In the genomic region with DNA sequence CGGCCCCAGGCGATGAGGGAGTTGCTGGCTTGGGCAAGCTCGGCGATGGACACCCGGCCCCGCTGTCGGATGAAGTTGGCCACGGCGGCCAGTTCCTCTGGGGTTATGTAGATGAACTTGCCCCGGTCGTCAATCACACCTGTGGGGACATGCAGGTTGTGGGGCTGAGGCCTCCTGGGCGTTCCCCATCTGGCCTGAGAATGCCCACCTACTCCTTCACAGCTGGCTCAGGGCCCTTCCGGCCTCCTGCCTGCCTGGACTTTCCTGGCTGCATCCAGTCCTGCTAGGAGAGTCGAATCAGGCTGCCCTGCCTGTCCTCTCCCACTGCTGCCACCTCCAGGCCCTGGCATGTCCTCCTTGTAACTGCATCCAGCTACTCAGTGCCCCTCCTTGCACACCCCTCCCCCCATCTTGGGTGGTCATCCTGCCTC, we compare ENCODE assay signal across 16 cellular contexts. TPM values are rescaled to one million over a fixed set of nuclear protein-coding genes. Genes with fewer than 3 reads are reported as not detected.
DNase-seq lines count a peak whose midpoint lies in the region; ATAC-seq and TF ChIP-seq lines count a peak whose summit lies in the region.
"Had no signal": no experiment of that assay in that cellular context is flagged by ENCODE, and none has a peak within 500 bp of the region (broad histone marks: within the 10 kb centered on the region; RNA-seq: fewer than 3 reads in every experiment).

No MANE protein-coding gene starts in this region.

- CTCF ChIA-PET in AG04449 (lab: Yijun Ruan, JAX) (no interaction called here), PC-3 (lab: Charles Lee) (no interaction called here)

- H2AFZ ChIP-seq in neural progenitor cell (replicated peaks): no peak overlapping the region
- H2AFZ ChIP-seq in PC-3 (ENCODE audit: low read length): no peak overlapping the region

- H3K36me3 ChIP-seq in H7 (replicated peaks; ENCODE audit: control insufficient read depth, insufficient read depth, low read length) (peaks cover 43% of the 10 kb centered on the region), neural progenitor cell (no peaks in the 10 kb centered on the region), PC-3 (ENCODE audit: low read depth, low read length) (peaks cover 46% of the 10 kb centered on the region)

- H3K79me2 ChIP-seq in neural progenitor cell (ENCODE audit: low read depth): no peaks in the 10 kb centered on the region
- H3K79me2 ChIP-seq in PC-3 (ENCODE audit: low read length): no peaks in the 10 kb centered on the region

- no peak overlapping the region for H3K4me3 Mint-ChIP-seq in neural progenitor cell
- H3K4me3 Mint-ChIP-seq: CD4-positive, alpha-beta memory T cell had no signal

- DNase-seq in AG04449 (ENCODE audit: low read depth, low spot score) (no peak), H7 (peak; percentile 64), neural progenitor cell (ENCODE audit: low spot score) (peak; percentile 21), GM10266 (ENCODE audit: extremely low spot score) (no peak), PC-3 (no peak)
- no peak for DNase-seq in activated CD8-positive, alpha-beta memory T cell treated with anti-CD3 and anti-CD28 coated beads for 24 hours
- DNase-seq: CD4-positive, alpha-beta memory T cell; Kasumi-1; NCI-H1105 treated with DMSO at 0.1 percent for 48 hours; NCI-H187 treated with DMSO at 0.1 percent for 48 hours; NCI-H2171; NCI-H774; Peyer's patch; SHP77 had no signal

- H3K9me3 Mint-ChIP-seq in neural progenitor cell: no peaks in the 10 kb centered on the region
- H3K9me3 Mint-ChIP-seq: CD4-positive, alpha-beta memory T cell had no signal

- H3K36me3 Mint-ChIP-seq in neural progenitor cell: peaks cover 28% of the 10 kb centered on the region

- H3K4me2 ChIP-seq in neural progenitor cell (no peak overlapping the region), PC-3 (ENCODE audit: low read length) (no peak overlapping the region)

- H3K27ac Mint-ChIP-seq in neural progenitor cell: no peak overlapping the region

- H3K4me1 ChIP-seq in neural progenitor cell: no peaks in the 10 kb centered on the region
- no peaks in the 10 kb centered on the region for H3K4me1 ChIP-seq in PC-3 (ENCODE audit: insufficient read depth, low read length)
- H3K4me1 ChIP-seq: HAP-1, Peyer's patch had no signal

- POLR2A ChIA-PET in AG04449 (lab: Yijun Ruan, JAX): no interaction called here
- POLR2A ChIA-PET in PC-3 (lab: Charles Lee; ENCODE audit: unreplicated experiment): no interaction called here

- H3K27me3 ChIP-seq in H7 (ENCODE audit: control insufficient read depth, insufficient read depth, low read length) (no peaks in the 10 kb centered on the region), neural progenitor cell (no peaks in the 10 kb centered on the region), PC-3 (ENCODE audit: low read length) (no peaks in the 10 kb centered on the region)
- H3K27me3 ChIP-seq: Peyer's patch had no signal

- no peaks in the 10 kb centered on the region for H4K20me1 ChIP-seq in neural progenitor cell (ENCODE audit: low read depth)
- H4K20me1 ChIP-seq in PC-3 (ENCODE audit: low read length): no peaks in the 10 kb centered on the region

- H3K27me3 Mint-ChIP-seq in neural progenitor cell (ENCODE audit: insufficient read depth, low read depth): peaks cover 5% of the 10 kb centered on the region
- H3K27me3 Mint-ChIP-seq: CD4-positive, alpha-beta memory T cell had no signal

- H3K9me3 ChIP-seq in neural progenitor cell (ENCODE audit: low read depth): no peaks in the 10 kb centered on the region
- H3K9me3 ChIP-seq in PC-3 (ENCODE audit: low read length): no peaks in the 10 kb centered on the region
- H3K9me3 ChIP-seq: HAP-1, Peyer's patch had no signal

- no peaks in the 10 kb centered on the region for H3K9me2 ChIP-seq in PC-3 (replicated peaks; ENCODE audit: low read length)

- no TSS peak for BruUV-seq in PC-3 (replicated peaks; lab: Mats Ljungman, UMichigan)

- no peak overlapping the region for H3K4me3 ChIP-seq in AG04449 (ENCODE audit: low read depth, low read length)
- H3K4me3 ChIP-seq in H7 (ENCODE audit: insufficient read depth, low read depth, low read length): no peak overlapping the region
- no peak overlapping the region for H3K4me3 ChIP-seq in neural progenitor cell
- no peak overlapping the region for H3K4me3 ChIP-seq in PC-3 (ENCODE audit: low read length)
- H3K4me3 ChIP-seq: HAP-1, Peyer's patch had no signal

- ATAC-seq in PC-3: no peak

- H3F3A ChIP-seq in neural progenitor cell (ENCODE audit: low read depth): peaks cover 3% of the 10 kb centered on the region
- H3F3A ChIP-seq in PC-3 (ENCODE audit: low read length, unreplicated experiment): no peaks in the 10 kb centered on the region

- intact Hi-C loops in PC-3 (cut with micrococcal nuclease): no loop called here

- H3K4me1 Mint-ChIP-seq in neural progenitor cell: no peaks in the 10 kb centered on the region

- H3K27ac ChIP-seq in cingulate gyrus (ENCODE audit: low read depth, low read length) (peak overlapping the region; percentile 29), neural progenitor cell (no peak overlapping the region), PC-3 (ENCODE audit: low read length) (no peak overlapping the region)
- H3K27ac ChIP-seq: Peyer's patch had no signal

- TF ChIP-seq CTCF in AG04449 (IDR thresholded peaks at IDR 0.05; ENCODE audit: insufficient read depth, low read length, missing control alignments) (peak; percentile 1), neural progenitor cell (IDR thresholded peaks at IDR 0.05) (no peak), GM10266 (IDR thresholded peaks at IDR 0.05; ENCODE audit: control insufficient read depth, insufficient read depth, low read depth, missing control alignments) (no peak), PC-3 (conservative IDR thresholded peaks at IDR 0.05; ENCODE audit: low read depth, low read length) (no peak)

- H3K9ac ChIP-seq in neural progenitor cell: no peak overlapping the region
- H3K9ac ChIP-seq in PC-3 (ENCODE audit: low read length): no peak overlapping the region

RNA-seq across cellular contexts. Expression of a gene that starts 13.8 kb away (rescaled TPM):
- 38.5 and 46.5 TPM in 2 replicates for total RNA-seq in H7 (2014; rRNA removed; shearing (Covaris generic))
- total RNA-seq in neural progenitor cell (ENCODE audit: low replicate concordance) (27.9 and 58.4 TPM in 2 replicates), PC-3 (2014; rRNA removed) (97.7 and 122 TPM in 2 replicates)

RNA-seq across cellular contexts. Expression of a gene that starts 17.3 kb away (rescaled TPM):
- total RNA-seq in H7 (2014; rRNA removed; shearing (Covaris generic)): 10.2 and 11.0 TPM in 2 replicates
- total RNA-seq in neural progenitor cell (ENCODE audit: low replicate concordance) (3.7 and 12.5 TPM in 2 replicates), PC-3 (2014; rRNA removed) (6.4 and 8.9 TPM in 2 replicates)

RNA-seq across cellular contexts. Expression of a gene that starts 18.6 kb away (rescaled TPM):
- total RNA-seq in H7 (2014; rRNA removed; shearing (Covaris generic)): 140 and 147 TPM in 2 replicates
- total RNA-seq in neural progenitor cell (ENCODE audit: low replicate concordance) (18.2 and 27.7 TPM in 2 replicates), PC-3 (2014; rRNA removed) (117 and 121 TPM in 2 replicates)

RNA-seq across cellular contexts. Expression of a gene that starts 31.0 kb away (rescaled TPM):
- 20.4 and 22.0 TPM in 2 replicates for total RNA-seq in H7 (2014; rRNA removed; shearing (Covaris generic))
- 13.2 and 17.7 TPM in 2 replicates for total RNA-seq in neural progenitor cell (ENCODE audit: low replicate concordance)
- 16.8 and 25.2 TPM in 2 replicates for total RNA-seq in PC-3 (2014; rRNA removed)

RNA-seq across cellular contexts. Expression of a gene that starts 31.0 kb away (rescaled TPM):
- 6.4 and 6.9 TPM in 2 replicates for total RNA-seq in H7 (2014; rRNA removed; shearing (Covaris generic))
- total RNA-seq in neural progenitor cell (ENCODE audit: low replicate concordance) (3.7 and 6.2 TPM in 2 replicates), PC-3 (2014; rRNA removed) (4.3 and 4.5 TPM in 2 replicates)

Comparison
In these comparisons a context has a peak if more than half of its experiments do, and no peak if none do; other contexts are left out.
1. DNase-seq: peak in H7 (single experiment) and neural progenitor cell (single experiment); none in AG04449 (single experiment), GM10266 (single experiment), activated CD8-positive, alpha-beta memory T cell treated with anti-CD3 and anti-CD28 coated beads for 24 hours (single experiment) and PC-3 (single experiment).